In the genomic region with DNA sequence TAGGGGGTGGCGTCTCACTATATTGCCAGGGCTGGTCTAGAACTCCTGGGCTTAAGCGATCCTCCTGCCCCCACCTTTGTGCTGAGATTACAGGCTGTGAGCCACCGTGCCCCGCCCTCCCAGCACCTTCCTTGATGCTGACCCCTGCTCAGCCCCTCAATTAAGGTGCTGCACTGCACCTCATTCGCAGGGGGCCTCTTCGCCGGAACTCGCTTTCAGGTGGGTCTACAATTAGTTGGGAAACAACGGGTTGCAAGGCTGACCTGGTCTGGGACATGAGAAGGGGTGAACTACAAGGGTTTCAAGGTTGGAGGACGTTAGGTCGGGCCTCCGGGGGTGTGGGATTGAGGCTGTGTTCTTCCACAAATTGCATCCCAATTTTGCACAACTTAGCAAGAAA, we compare ENCODE assay signal across 10 cellular contexts. TPM values are rescaled to one million over a fixed set of nuclear protein-coding genes. Genes with fewer than 3 reads are reported as not detected.
DNase-seq lines count a peak whose midpoint lies in the region; ATAC-seq and TF ChIP-seq lines count a peak whose summit lies in the region.
"Had no signal": no experiment of that assay in that cellular context is flagged by ENCODE, and none has a peak within 500 bp of the region (broad histone marks: within the 10 kb centered on the region; RNA-seq: fewer than 3 reads in every experiment).

No MANE protein-coding gene starts in this region.

- H2AFZ ChIP-seq in DND-41 (ENCODE audit: low read depth, low read length): no peak overlapping the region

- H4K20me1 ChIP-seq in DND-41 (ENCODE audit: insufficient read depth, low read length): peaks cover 3% of the 10 kb centered on the region; the same call in 1 of the 2 replicates

- peaks cover 49% of the 10 kb centered on the region for H3K4me1 Mint-ChIP-seq in activated CD4-positive, alpha-beta memory T cell treated with anti-CD3 and anti-CD28 coated beads, Interleukin-2, amount 10 ng/mL, durations not matched to agents 7 days and 5 days
- peaks cover 23 to 46% (median 40%) of the 10 kb centered on the region in 3 donors for H3K4me1 Mint-ChIP-seq in naive B cell

- H3K27me3 ChIP-seq in DND-41 (ENCODE audit: insufficient read depth, low read length, poor library complexity): no peaks in the 10 kb centered on the region

- H3K36me3 Mint-ChIP-seq in activated CD4-positive, alpha-beta memory T cell treated with anti-CD3 and anti-CD28 coated beads, Interleukin-2, amount 10 ng/mL, durations not matched to agents 7 days and 5 days (ENCODE audit: low read depth): peaks cover 71% of the 10 kb centered on the region
- H3K36me3 Mint-ChIP-seq in naive B cell: peaks cover 14 to 19% of the 10 kb centered on the region in 2 donors

- no peaks in the 10 kb centered on the region for H3K9me3 Mint-ChIP-seq in activated CD4-positive, alpha-beta memory T cell treated with anti-CD3 and anti-CD28 coated beads, Interleukin-2, amount 10 ng/mL, durations not matched to agents 7 days and 5 days
- no peaks in the 10 kb centered on the region for H3K9me3 Mint-ChIP-seq in naive B cell

- CTCF ChIA-PET in activated CD4-positive, alpha-beta memory T cell treated with anti-CD3 and anti-CD28 coated beads, Interleukin-2, amount 10 ng/mL, durations not matched to agents 7 days and 5 days (lab: Charles Lee): interaction anchor here (0.9 to 1.2 kb wide), 2 partner anchors 115 to 145 kb away, joined by 3 to 4 read pairs; no protein-coding TSS in a partner anchor

- no peaks in the 10 kb centered on the region for H3K27me3 Mint-ChIP-seq in activated CD4-positive, alpha-beta memory T cell treated with anti-CD3 and anti-CD28 coated beads, Interleukin-2, amount 10 ng/mL, durations not matched to agents 7 days and 5 days
- no peaks in the 10 kb centered on the region for H3K27me3 Mint-ChIP-seq in naive B cell

- peak overlapping the region; percentile 98 for H3K27ac ChIP-seq in 22Rv1
- no peak overlapping the region for H3K27ac ChIP-seq in DND-41 (ENCODE audit: low read length)

- H3K79me2 ChIP-seq in DND-41 (ENCODE audit: insufficient read depth, low read length): peaks cover 39% of the 10 kb centered on the region

- peak overlapping the region; percentile 71 for H3K4me2 ChIP-seq in DND-41 (ENCODE audit: insufficient read depth, low read length)

- H3K36me3 ChIP-seq in DND-41 (ENCODE audit: insufficient read depth, low read length): peaks cover 79% of the 10 kb centered on the region

- peak overlapping the region; percentile 100 for H3K4me3 Mint-ChIP-seq in activated CD4-positive, alpha-beta memory T cell treated with anti-CD3 and anti-CD28 coated beads, Interleukin-2, amount 10 ng/mL, durations not matched to agents 7 days and 5 days
- peak overlapping the region; percentile 47 to 100 (median 84) for H3K4me3 Mint-ChIP-seq in naive B cell

- no peak for TF ChIP-seq CTCF in 22Rv1 (IDR thresholded peaks at IDR 0.05)
- no peak for TF ChIP-seq CTCF in DND-41 (IDR thresholded peaks at IDR 0.05; ENCODE audit: borderline replicate concordance, extremely low read depth, low read length, poor library complexity, severe bottlenecking)

- POLR2A ChIA-PET in activated CD4-positive, alpha-beta memory T cell treated with anti-CD3 and anti-CD28 coated beads, Interleukin-2, amount 10 ng/mL, durations not matched to agents 7 days and 5 days (lab: Charles Lee): interaction anchor here (1.8 to 2.3 kb wide), 2 partner anchors 120 to 303 kb away, joined by 5 to 14 read pairs; partner anchors contain the start of gene ZNF384

- ATAC-seq in DND-41 (ENCODE audit: insufficient read depth, low read depth): no peak
- ATAC-seq in naive B cell (ENCODE audit: low read depth in 2 of 2): no peak
- no peak for ATAC-seq in HG03521 (IDR thresholded peaks at IDR 0.05; ENCODE audit: unreplicated experiment)
- no peak for ATAC-seq in GM21367 (IDR thresholded peaks at IDR 0.05; ENCODE audit: unreplicated experiment)

- peak overlapping the region in 1 of 2 experiments; percentile 91; a peak in 1 of 4 replicates for H3K4me3 ChIP-seq in DND-41 (ENCODE audit: low read depth in 1 of 2, low read length in 2 of 2)

- peaks cover 38% of the 10 kb centered on the region for H3K4me1 ChIP-seq in DND-41 (ENCODE audit: insufficient read depth, low read length)

- DNase-seq in DND-41 (no peak), naive B cell (no peak), AML-193 (lab: John Stamatoyannopoulos, UW) (no peak)
- no peak for DNase-seq in activated CD4-positive, alpha-beta memory T cell treated with anti-CD3 and anti-CD28 coated beads, Interleukin-2, amount 10 ng/mL, durations not matched to agents 7 days and 5 days
- DNase-seq in activated effector memory CD4-positive, alpha-beta T cell treated with anti-CD3 and anti-CD28 coated beads, Interleukin-2, amount 50 U/mL, for 16 hours: no peak
- DNase-seq: SHP77 treated with DMSO at 0.1 percent for 48 hours; stimulated activated naive CD4-positive, alpha-beta T cell treated with Interleukin-2 at 50 U/mL for 16 hours had no signal

- H3K27ac Mint-ChIP-seq in activated CD4-positive, alpha-beta memory T cell treated with anti-CD3 and anti-CD28 coated beads, Interleukin-2, amount 10 ng/mL, durations not matched to agents 7 days and 5 days: peak overlapping the region; percentile 49
- H3K27ac Mint-ChIP-seq in naive B cell: peak overlapping the region in 3 of 6 donors; percentile 83 to 98 (median 94)

- no peaks in the 10 kb centered on the region for H3K9me3 ChIP-seq in DND-41 (ENCODE audit: insufficient read depth, low read length, severe bottlenecking)

- peak overlapping the region; percentile 79; the same call in 1 of the 2 replicates for H3K9ac ChIP-seq in DND-41 (ENCODE audit: low read depth, low read length)

RNA-seq across cellular contexts. Expression of gene NOP2, which starts 1.2 kb away (rescaled TPM):
- 10 to 100 TPM; 46.5 to 50.9 TPM for total RNA-seq in activated CD4-positive, alpha-beta memory T cell treated with anti-CD3 and anti-CD28 coated beads, Interleukin-2, amount 10 ng/mL, durations not matched to agents 7 days and 5 days
- 10 to 100 TPM; 11.7 to 27.6 (median 17.5) TPM for polyA plus RNA-seq in naive B cell (ENCODE audit: low read depth in 6 of 6)

RNA-seq across cellular contexts. Expression of gene IFFO1, which starts 13.5 kb away (rescaled TPM):
- 10 to 100 TPM; 23.1 to 23.6 TPM for total RNA-seq in activated CD4-positive, alpha-beta memory T cell treated with anti-CD3 and anti-CD28 coated beads, Interleukin-2, amount 10 ng/mL, durations not matched to agents 7 days and 5 days
- 10 to 100 TPM in 1 of 6 donors, 1 to 10 TPM in 5; 4.6 to 15.3 (median 6.3) TPM for polyA plus RNA-seq in naive B cell (ENCODE audit: low read depth in 6 of 6)

RNA-seq across cellular contexts. Expression of gene GAPDH, which starts 35.0 kb away (rescaled TPM):
- 1,000 to 10,000 TPM; 5,691 to 5,753 TPM for total RNA-seq in activated CD4-positive, alpha-beta memory T cell treated with anti-CD3 and anti-CD28 coated beads, Interleukin-2, amount 10 ng/mL, durations not matched to agents 7 days and 5 days
- polyA plus RNA-seq in naive B cell (ENCODE audit: low read depth in 6 of 6): 1,000 to 10,000 TPM in 1 of 6 donors, 100 to 1,000 TPM in 5; 607 to 1,152 (median 779) TPM

RNA-seq across cellular contexts. Expression of gene CHD4, which starts 37.9 kb away (rescaled TPM):
- total RNA-seq in activated CD4-positive, alpha-beta memory T cell treated with anti-CD3 and anti-CD28 coated beads, Interleukin-2, amount 10 ng/mL, durations not matched to agents 7 days and 5 days: 100 to 1,000 TPM; 223 to 234 TPM
- polyA plus RNA-seq in naive B cell (ENCODE audit: low read depth in 6 of 6): 10 to 100 TPM; 26.6 to 67.1 (median 44.5) TPM
